ENCODE assay signal across 29 cellular contexts in the genomic region with DNA sequence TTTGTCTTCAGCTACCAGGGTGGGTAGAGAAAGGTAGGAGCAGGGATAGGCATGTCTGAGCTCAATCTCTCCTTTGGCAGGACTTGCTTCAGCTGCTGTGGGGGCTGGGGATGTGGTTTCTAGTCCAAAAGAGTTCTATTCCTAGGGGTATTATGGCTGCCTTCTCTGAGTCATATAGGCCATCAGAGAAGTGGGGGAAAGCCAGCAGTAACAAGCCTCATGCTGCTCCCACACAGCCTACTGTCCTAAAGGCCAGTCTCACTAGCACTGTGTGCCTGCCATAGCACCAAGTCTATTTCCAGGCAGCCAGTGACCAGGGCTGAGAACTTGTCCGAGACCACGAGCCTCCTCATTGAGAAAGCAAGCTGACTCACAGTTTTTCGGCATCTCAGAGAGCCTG.
"Had no signal": no experiment of that assay in that cellular context is flagged by ENCODE, and none has a peak within 500 bp of the region (broad histone marks: within the 10 kb centered on the region; RNA-seq: fewer than 3 reads in every experiment).

No MANE protein-coding gene starts in this region.

- H3K4me3 ChIP-seq: left lung, lower lobe of right lung, neural progenitor cell, ovary, prostate gland, skin epidermis, stomach, testis, thyroid gland, transverse colon, upper lobe of left lung, vagina had no signal

- H3K9me3 ChIP-seq: left lung, lower lobe of right lung, neutrophil, ovary, prostate gland, testis, thyroid gland, transverse colon, upper lobe of left lung, vagina had no signal

- H3K4me2 ChIP-seq: neural progenitor cell had no signal

- H3K36me3 ChIP-seq: left lung, lower lobe of right lung, neural progenitor cell, neutrophil, ovary, prostate gland, stomach, thyroid gland, transverse colon, upper lobe of left lung, vagina had no signal

- DNase-seq: hippocampal formation; kidney; left colon; left lung; lower lobe of right lung; mammary epithelial cell; mesenchymal stem cell; naive thymus-derived CD8-positive, alpha-beta T cell; occipital lobe; ovary; retina; right cardiac atrium; stimulated activated CD4-positive, alpha-beta T cell treated with anti-CD3 and anti-CD28 coated beads, Interleukin-12 subunit alpha, Interleukin-12 subunit beta, amount 100 ng/mL, for 4 hours; stimulated activated CD4-positive, alpha-beta T cell treated with anti-CD3 and anti-CD28 coated beads, Interleukin-15, amount 100 ng/mL, for 24 hours; stimulated activated CD4-positive, alpha-beta T cell treated with anti-CD3 and anti-CD28 coated beads, Interleukin-2, amount 100 ng/mL, for 24 hours; stimulated activated CD4-positive, alpha-beta T cell treated with anti-CD3 and anti-CD28 coated beads, Interleukin-4, amount 100 ng/mL, for 1 hour; stimulated activated naive B cell treated with anti-CD40 and anti-IgM and Interleukin-4, amounts not matched to agents 10 μg/mL and 1 μg/mL and 100 μg/mL, for 72 hours; stimulated activated naive CD8-positive, alpha-beta T cell treated with anti-CD3 and anti-CD28 coated beads, Interleukin-15, Interleukin-2, amounts not matched to agents 100 U/mL and 50 U/mL, for 24 hours; stomach; testis; thyroid gland; transverse colon; upper lobe of left lung had no signal

- H3K27me3 ChIP-seq: left lung, neural progenitor cell, neutrophil, ovary, stomach, testis, thyroid gland, transverse colon, upper lobe of left lung, vagina had no signal

- H2AFZ ChIP-seq: neural progenitor cell had no signal

- H3K9ac ChIP-seq: neural progenitor cell had no signal

- ATAC-seq: left colon; left lung; lower lobe of right lung; naive thymus-derived CD8-positive, alpha-beta T cell; right cardiac atrium; sciatic nerve; stimulated activated naive CD8-positive, alpha-beta T cell treated with anti-CD3 and anti-CD28 coated beads, Interleukin-15, Interleukin-2, amounts not matched to agents 100 U/mL and 50 U/mL, for 24 hours had no signal

- H3K27ac ChIP-seq: left lung, lower lobe of right lung, neural progenitor cell, neutrophil, ovary, prostate gland, skin epidermis, stomach, testis, thyroid gland, transverse colon, upper lobe of left lung, vagina had no signal

- H3K4me1 ChIP-seq: left lung, lower lobe of right lung, neural progenitor cell, prostate gland, stomach, testis, thyroid gland, transverse colon, upper lobe of left lung, vagina had no signal
